In the genomic region with DNA sequence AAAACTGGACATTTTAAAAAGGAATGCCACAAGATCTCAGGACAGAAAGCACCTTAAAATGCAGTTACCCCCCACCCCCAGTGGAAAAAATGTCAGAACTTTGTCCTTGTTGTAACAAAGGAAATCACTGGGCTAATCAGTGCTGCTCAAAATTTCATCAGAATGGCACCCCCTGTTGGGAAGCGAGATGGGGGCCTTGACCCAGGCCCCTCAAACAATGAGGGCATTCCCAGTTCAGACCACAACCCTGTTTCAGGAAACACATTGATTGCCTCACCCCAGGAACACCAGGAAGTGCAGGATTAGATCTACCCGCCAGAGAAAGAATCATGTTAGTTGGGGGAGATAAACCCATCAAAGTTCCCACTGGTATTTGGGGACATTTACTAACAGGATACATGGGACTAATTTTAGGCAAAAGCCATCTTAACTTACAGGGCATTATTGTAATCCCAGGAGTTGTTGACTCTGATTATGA, we compare ENCODE assay signal across 1 cellular context.
TF ChIP-seq lines count a peak whose summit lies in the region.

No MANE protein-coding gene starts in this region.

TF ChIP-seq in GM23338, 12 proteins besides CTCF, POLR2A, EP300 and RAD21:
- TF ChIP-seq, protein P1, sequence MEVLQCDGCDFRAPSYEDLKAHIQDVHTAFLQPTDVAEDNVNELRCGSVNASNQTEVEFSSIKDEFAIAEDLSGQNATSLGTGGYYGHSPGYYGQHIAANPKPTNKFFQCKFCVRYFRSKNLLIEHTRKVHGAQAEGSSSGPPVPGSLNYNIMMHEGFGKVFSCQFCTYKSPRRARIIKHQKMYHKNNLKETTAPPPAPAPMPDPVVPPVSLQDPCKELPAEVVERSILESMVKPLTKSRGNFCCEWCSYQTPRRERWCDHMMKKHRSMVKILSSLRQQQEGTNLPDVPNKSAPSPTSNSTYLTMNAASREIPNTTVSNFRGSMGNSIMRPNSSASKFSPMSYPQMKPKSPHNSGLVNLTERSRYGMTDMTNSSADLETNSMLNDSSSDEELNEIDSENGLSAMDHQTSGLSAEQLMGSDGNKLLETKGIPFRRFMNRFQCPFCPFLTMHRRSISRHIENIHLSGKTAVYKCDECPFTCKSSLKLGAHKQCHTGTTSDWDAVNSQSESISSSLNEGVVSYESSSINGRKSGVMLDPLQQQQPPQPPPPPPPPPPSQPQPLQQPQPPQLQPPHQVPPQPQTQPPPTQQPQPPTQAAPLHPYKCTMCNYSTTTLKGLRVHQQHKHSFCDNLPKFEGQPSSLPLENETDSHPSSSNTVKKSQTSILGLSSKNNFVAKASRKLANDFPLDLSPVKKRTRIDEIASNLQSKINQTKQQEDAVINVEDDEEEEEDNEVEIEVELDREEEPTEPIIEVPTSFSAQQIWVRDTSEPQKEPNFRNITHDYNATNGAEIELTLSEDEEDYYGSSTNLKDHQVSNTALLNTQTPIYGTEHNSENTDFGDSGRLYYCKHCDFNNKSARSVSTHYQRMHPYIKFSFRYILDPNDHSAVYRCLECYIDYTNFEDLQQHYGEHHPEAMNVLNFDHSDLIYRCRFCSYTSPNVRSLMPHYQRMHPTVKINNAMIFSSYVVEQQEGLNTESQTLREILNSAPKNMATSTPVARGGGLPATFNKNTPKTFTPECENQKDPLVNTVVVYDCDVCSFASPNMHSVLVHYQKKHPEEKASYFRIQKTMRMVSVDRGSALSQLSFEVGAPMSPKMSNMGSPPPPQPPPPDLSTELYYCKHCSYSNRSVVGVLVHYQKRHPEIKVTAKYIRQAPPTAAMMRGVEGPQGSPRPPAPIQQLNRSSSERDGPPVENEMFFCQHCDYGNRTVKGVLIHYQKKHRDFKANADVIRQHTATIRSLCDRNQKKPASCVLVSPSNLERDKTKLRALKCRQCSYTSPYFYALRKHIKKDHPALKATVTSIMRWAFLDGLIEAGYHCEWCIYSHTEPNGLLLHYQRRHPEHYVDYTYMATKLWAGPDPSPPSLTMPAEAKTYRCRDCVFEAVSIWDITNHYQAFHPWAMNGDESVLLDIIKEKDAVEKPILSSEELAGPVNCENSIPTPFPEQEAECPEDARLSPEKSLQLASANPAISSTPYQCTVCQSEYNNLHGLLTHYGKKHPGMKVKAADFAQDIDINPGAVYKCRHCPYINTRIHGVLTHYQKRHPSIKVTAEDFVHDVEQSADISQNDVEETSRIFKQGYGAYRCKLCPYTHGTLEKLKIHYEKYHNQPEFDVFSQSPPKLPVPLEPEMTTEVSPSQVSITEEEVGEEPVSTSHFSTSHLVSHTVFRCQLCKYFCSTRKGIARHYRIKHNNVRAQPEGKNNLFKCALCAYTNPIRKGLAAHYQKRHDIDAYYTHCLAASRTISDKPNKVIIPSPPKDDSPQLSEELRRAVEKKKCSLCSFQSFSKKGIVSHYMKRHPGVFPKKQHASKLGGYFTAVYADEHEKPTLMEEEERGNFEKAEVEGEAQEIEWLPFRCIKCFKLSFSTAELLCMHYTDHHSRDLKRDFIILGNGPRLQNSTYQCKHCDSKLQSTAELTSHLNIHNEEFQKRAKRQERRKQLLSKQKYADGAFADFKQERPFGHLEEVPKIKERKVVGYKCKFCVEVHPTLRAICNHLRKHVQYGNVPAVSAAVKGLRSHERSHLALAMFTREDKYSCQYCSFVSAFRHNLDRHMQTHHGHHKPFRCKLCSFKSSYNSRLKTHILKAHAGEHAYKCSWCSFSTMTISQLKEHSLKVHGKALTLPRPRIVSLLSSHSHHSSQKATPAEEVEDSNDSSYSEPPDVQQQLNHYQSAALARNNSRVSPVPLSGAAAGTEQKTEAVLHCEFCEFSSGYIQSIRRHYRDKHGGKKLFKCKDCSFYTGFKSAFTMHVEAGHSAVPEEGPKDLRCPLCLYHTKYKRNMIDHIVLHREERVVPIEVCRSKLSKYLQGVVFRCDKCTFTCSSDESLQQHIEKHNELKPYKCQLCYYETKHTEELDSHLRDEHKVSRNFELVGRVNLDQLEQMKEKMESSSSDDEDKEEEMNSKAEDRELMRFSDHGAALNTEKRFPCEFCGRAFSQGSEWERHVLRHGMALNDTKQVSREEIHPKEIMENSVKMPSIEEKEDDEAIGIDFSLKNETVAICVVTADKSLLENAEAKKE (CRISPR knock-in tag; IDR thresholded peaks at IDR 0.05) = no peak
- TF ChIP-seq ZNF114 (CRISPR knock-in tag; IDR thresholded peaks at IDR 0.05) = no peak
- TF ChIP-seq, protein P2, sequence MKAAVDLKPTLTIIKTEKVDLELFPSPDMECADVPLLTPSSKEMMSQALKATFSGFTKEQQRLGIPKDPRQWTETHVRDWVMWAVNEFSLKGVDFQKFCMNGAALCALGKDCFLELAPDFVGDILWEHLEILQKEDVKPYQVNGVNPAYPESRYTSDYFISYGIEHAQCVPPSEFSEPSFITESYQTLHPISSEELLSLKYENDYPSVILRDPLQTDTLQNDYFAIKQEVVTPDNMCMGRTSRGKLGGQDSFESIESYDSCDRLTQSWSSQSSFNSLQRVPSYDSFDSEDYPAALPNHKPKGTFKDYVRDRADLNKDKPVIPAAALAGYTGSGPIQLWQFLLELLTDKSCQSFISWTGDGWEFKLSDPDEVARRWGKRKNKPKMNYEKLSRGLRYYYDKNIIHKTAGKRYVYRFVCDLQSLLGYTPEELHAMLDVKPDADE (IDR thresholded peaks at IDR 0.05) = no peak
- TF ChIP-seq POLR2AphosphoS5 (IDR thresholded peaks at IDR 0.05; ENCODE audit: low read depth) = no peak
- TF ChIP-seq, protein P3, sequence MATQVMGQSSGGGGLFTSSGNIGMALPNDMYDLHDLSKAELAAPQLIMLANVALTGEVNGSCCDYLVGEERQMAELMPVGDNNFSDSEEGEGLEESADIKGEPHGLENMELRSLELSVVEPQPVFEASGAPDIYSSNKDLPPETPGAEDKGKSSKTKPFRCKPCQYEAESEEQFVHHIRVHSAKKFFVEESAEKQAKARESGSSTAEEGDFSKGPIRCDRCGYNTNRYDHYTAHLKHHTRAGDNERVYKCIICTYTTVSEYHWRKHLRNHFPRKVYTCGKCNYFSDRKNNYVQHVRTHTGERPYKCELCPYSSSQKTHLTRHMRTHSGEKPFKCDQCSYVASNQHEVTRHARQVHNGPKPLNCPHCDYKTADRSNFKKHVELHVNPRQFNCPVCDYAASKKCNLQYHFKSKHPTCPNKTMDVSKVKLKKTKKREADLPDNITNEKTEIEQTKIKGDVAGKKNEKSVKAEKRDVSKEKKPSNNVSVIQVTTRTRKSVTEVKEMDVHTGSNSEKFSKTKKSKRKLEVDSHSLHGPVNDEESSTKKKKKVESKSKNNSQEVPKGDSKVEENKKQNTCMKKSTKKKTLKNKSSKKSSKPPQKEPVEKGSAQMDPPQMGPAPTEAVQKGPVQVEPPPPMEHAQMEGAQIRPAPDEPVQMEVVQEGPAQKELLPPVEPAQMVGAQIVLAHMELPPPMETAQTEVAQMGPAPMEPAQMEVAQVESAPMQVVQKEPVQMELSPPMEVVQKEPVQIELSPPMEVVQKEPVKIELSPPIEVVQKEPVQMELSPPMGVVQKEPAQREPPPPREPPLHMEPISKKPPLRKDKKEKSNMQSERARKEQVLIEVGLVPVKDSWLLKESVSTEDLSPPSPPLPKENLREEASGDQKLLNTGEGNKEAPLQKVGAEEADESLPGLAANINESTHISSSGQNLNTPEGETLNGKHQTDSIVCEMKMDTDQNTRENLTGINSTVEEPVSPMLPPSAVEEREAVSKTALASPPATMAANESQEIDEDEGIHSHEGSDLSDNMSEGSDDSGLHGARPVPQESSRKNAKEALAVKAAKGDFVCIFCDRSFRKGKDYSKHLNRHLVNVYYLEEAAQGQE (IDR thresholded peaks at IDR 0.05; ENCODE audit: unreplicated experiment) = no peak
- no peak for TF ChIP-seq NANOG (IDR thresholded peaks at IDR 0.05; ENCODE audit: borderline replicate concordance)
- no peak for TF ChIP-seq CREB1 (CRISPR knock-in tag; IDR thresholded peaks at IDR 0.05; ENCODE audit: low read depth)
- TF ChIP-seq JUNB (IDR thresholded peaks at IDR 0.05; ENCODE audit: unreplicated experiment) = no peak
- no peak for TF ChIP-seq EZH2phosphoT487 (IDR thresholded peaks at IDR 0.05; ENCODE audit: unreplicated experiment)
- no peak for TF ChIP-seq EZH2 (IDR thresholded peaks at IDR 0.05; ENCODE audit: low read depth, unreplicated experiment)
- no peak for TF ChIP-seq ZNF331 (CRISPR knock-in tag; IDR thresholded peaks at IDR 0.05; ENCODE audit: low read depth)
